In genomic region chr1:78005347-78005722, GRCh38 we compare ENCODE assay signal across 8 cellular contexts. TPM values are rescaled to one million over a fixed set of nuclear protein-coding genes. Genes with fewer than 3 reads are reported as not detected.
DNase-seq lines count a peak whose midpoint lies in the region; ATAC-seq and TF ChIP-seq lines count a peak whose summit lies in the region.

No MANE protein-coding gene starts in this region.

- TF ChIP-seq CTCF in AG04449 (IDR thresholded peaks at IDR 0.05; ENCODE audit: insufficient read depth, low read length, missing control alignments): no peak

- H3K4me3 Mint-ChIP-seq in IgD-negative memory B cell (peak overlapping the region; percentile 81 to 94 (median 89)), naive B cell (peak overlapping the region; percentile 87 to 93 (median 90))

- POLR2A ChIA-PET in AG04449 (lab: Yijun Ruan, JAX): interaction anchor here (0.8 to 4.6 kb wide), 10 partner anchors 10 to 226 kb away, joined by 3 to 60 read pairs (median 6); partner anchors contain the start of genes FUBP1 and MIGA1

- peak overlapping the region; percentile 61 for H3K4me3 ChIP-seq in AG04449 (ENCODE audit: low read depth, low read length)

- H3K36me3 Mint-ChIP-seq in IgD-negative memory B cell: no peaks in the 10 kb centered on the region
- H3K36me3 Mint-ChIP-seq in naive B cell: no peaks in the 10 kb centered on the region

- DNase-seq in AG04449 (ENCODE audit: low read depth, low spot score): no peak
- DNase-seq in naive B cell: no peak
- DNase-seq in KG1 (lab: John Stamatoyannopoulos, UW): no peak
- no peak for DNase-seq in activated gamma-delta T cell (lab: John Stamatoyannopoulos, UW)
- DNase-seq in activated CD8-positive, alpha-beta memory T cell treated with anti-CD3 and anti-CD28 coated beads, Interleukin-2, amount 50 U/mL, for 48 hours: no peak

- H3K27ac Mint-ChIP-seq in IgD-negative memory B cell: peak overlapping the region; percentile 94 to 99 (median 99)
- H3K27ac Mint-ChIP-seq in naive B cell: peak overlapping the region; percentile 98 to 100 (median 99)

- ATAC-seq in naive B cell (ENCODE audit: low read depth in 2 of 2) (no peak), GM21786 (IDR thresholded peaks at IDR 0.05; ENCODE audit: unreplicated experiment) (no peak)

- H3K27me3 Mint-ChIP-seq in IgD-negative memory B cell: no peaks in the 10 kb centered on the region
- H3K27me3 Mint-ChIP-seq in naive B cell: no peaks in the 10 kb centered on the region

- H3K9me3 Mint-ChIP-seq in IgD-negative memory B cell: peaks cover 0 to 2% (median 0%) of the 10 kb centered on the region in 3 donors
- H3K9me3 Mint-ChIP-seq in naive B cell: no peaks in the 10 kb centered on the region

- CTCF ChIA-PET in AG04449 (lab: Yijun Ruan, JAX): interaction anchor here (0.8 to 5.5 kb wide), 9 partner anchors 8 to 109 kb away, joined by 3 to 59 read pairs (median 4); partner anchors contain the start of gene FUBP1

- peak overlapping the region; percentile 97 for H3K27ac ChIP-seq in cingulate gyrus (ENCODE audit: low read depth, low read length)

- H3K4me1 Mint-ChIP-seq in IgD-negative memory B cell (peaks cover 12 to 33% (median 23%) of the 10 kb centered on the region in 3 donors), naive B cell (peaks cover 18 to 36% (median 25%) of the 10 kb centered on the region in 3 donors)

RNA-seq across cellular contexts. Expression of gene DNAJB4, which starts 0.6 kb away (rescaled TPM):
- 7.3 TPM for polyA plus RNA-seq in IgD-negative memory B cell
- 1 to 10 TPM; 5.0 to 9.8 (median 6.5) TPM for polyA plus RNA-seq in naive B cell (ENCODE audit: low read depth in 6 of 6)

RNA-seq across cellular contexts. Expression of gene FUBP1, which starts 26.5 kb away (rescaled TPM):
- polyA plus RNA-seq in IgD-negative memory B cell (48.2 TPM), naive B cell (ENCODE audit: low read depth in 6 of 6) (10 to 100 TPM; 19.8 to 58.4 (median 45.8) TPM)

RNA-seq across cellular contexts. Expression of gene GIPC2, which starts 40.4 kb away (rescaled TPM):
- polyA plus RNA-seq in IgD-negative memory B cell (not detected), naive B cell (ENCODE audit: low read depth in 6 of 6) (not detected)
